In the genomic region with DNA sequence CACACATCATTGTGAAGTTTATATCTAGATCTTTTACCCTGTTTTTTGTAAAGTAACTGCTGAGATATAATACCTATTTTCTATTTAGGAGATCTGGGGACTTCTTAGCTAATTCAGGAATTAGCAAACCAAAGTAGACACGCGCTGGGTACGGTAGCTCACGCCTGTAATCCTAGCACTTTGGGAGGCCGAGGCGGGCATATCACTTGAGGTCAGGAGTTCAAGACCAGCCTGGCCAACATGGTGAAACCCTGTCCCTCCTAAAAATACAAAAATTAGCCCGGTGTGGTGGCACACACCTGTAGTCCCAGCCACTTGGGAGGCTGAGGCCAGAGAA, we compare ENCODE assay signal across 8 cellular contexts. TPM values are rescaled to one million over a fixed set of nuclear protein-coding genes. Genes with fewer than 3 reads are reported as not detected.
DNase-seq lines count a peak whose midpoint lies in the region; ATAC-seq and TF ChIP-seq lines count a peak whose summit lies in the region.
"Not testable (repeated sequence)": the region's sequence is repeated elsewhere in the genome, so short reads cannot be mapped to it uniquely, and the experiment has no call there.

No MANE protein-coding gene starts in this region.

- ATAC-seq in GM19035 (IDR thresholded peaks at IDR 0.05; ENCODE audit: unreplicated experiment): peak; percentile 24
- ATAC-seq in HG02623 (IDR thresholded peaks at IDR 0.05; ENCODE audit: unreplicated experiment): peak; percentile 9
- ATAC-seq in activated CD8-positive, alpha-beta memory T cell treated with anti-CD3 and anti-CD28 coated beads, Interleukin-2, amount 10 ng/mL, durations not matched to agents 7 days and 5 days: peak; percentile 18
- not testable (repeated sequence) for ATAC-seq in left lung; stimulated activated memory B cell treated with anti-CD40 and anti-IgM and Interleukin-4, amounts not matched to agents 10 μg/mL and 1 μg/mL and 100 μg/mL, for 72 hours

- not testable (repeated sequence) for H3K27me3 Mint-ChIP-seq in activated CD8-positive, alpha-beta memory T cell treated with anti-CD3 and anti-CD28 coated beads, Interleukin-2, amount 10 ng/mL, durations not matched to agents 7 days and 5 days; stimulated activated memory B cell treated with anti-CD40 and anti-IgM and Interleukin-4, amounts not matched to agents 10 μg/mL and 1 μg/mL and 100 μg/mL, for 72 hours

- not testable (repeated sequence) for H3K9ac ChIP-seq in OCI-LY3 (ENCODE audit: low read length)

- H3K9me3 ChIP-seq in OCI-LY3 (ENCODE audit: insufficient read depth, low read length); breast epithelium; left lung: not testable (repeated sequence)

- DNase-seq in activated CD8-positive, alpha-beta memory T cell treated with anti-CD3 and anti-CD28 coated beads, Interleukin-2, amount 10 ng/mL, durations not matched to agents 7 days and 5 days; breast epithelium (ENCODE audit: low spot score in 2 of 2); left lung: not testable (repeated sequence)

- H3K4me1 ChIP-seq in OCI-LY3 (ENCODE audit: low read length) (peaks cover 13% of the 10 kb centered on the region), left lung (peaks cover 7 to 33% of the 10 kb centered on the region in 2 donors)
- H3K4me1 ChIP-seq in breast epithelium: not testable (repeated sequence)

- TF ChIP-seq POLR2A in breast epithelium (IDR thresholded peaks at IDR 0.05): not testable (repeated sequence)

- intact Hi-C loops in breast epithelium (cut with DNase I; ENCODE audit: low total_unique reads); left lung (cut with DNase I): not testable (repeated sequence)

- H3K27ac ChIP-seq in 22Rv1: peak overlapping the region; percentile 37
- peak overlapping the region; percentile 62 for H3K27ac ChIP-seq in OCI-LY3 (ENCODE audit: low read length)
- H3K27ac ChIP-seq in breast epithelium: peak overlapping the region; percentile 23 to 46
- H3K27ac ChIP-seq in left lung: peak overlapping the region; percentile 74 to 79

- peak overlapping the region; percentile 60 for H3K4me2 ChIP-seq in OCI-LY3 (ENCODE audit: low read length)

- peaks cover 56% of the 10 kb centered on the region for H3K36me3 Mint-ChIP-seq in activated CD8-positive, alpha-beta memory T cell treated with anti-CD3 and anti-CD28 coated beads, Interleukin-2, amount 10 ng/mL, durations not matched to agents 7 days and 5 days
- H3K36me3 Mint-ChIP-seq in stimulated activated memory B cell treated with anti-CD40 and anti-IgM and Interleukin-4, amounts not matched to agents 10 μg/mL and 1 μg/mL and 100 μg/mL, for 72 hours: peaks cover 17% of the 10 kb centered on the region

- CTCF ChIA-PET in activated CD8-positive, alpha-beta memory T cell treated with anti-CD3 and anti-CD28 coated beads, Interleukin-2, amount 10 ng/mL, durations not matched to agents 7 days and 5 days (lab: Charles Lee): interaction anchor here (0.8 to 2.0 kb wide), 8 partner anchors 8 to 97 kb away, joined by 3 to 9 read pairs (median 4); a partner anchor contains a TSS

- peaks cover 75% of the 10 kb centered on the region for H3K4me1 Mint-ChIP-seq in activated CD8-positive, alpha-beta memory T cell treated with anti-CD3 and anti-CD28 coated beads, Interleukin-2, amount 10 ng/mL, durations not matched to agents 7 days and 5 days
- peaks cover 84% of the 10 kb centered on the region for H3K4me1 Mint-ChIP-seq in stimulated activated memory B cell treated with anti-CD40 and anti-IgM and Interleukin-4, amounts not matched to agents 10 μg/mL and 1 μg/mL and 100 μg/mL, for 72 hours

- peak overlapping the region; percentile 60 for H3K4me3 Mint-ChIP-seq in activated CD8-positive, alpha-beta memory T cell treated with anti-CD3 and anti-CD28 coated beads, Interleukin-2, amount 10 ng/mL, durations not matched to agents 7 days and 5 days
- peak overlapping the region; percentile 65 for H3K4me3 Mint-ChIP-seq in stimulated activated memory B cell treated with anti-CD40 and anti-IgM and Interleukin-4, amounts not matched to agents 10 μg/mL and 1 μg/mL and 100 μg/mL, for 72 hours

- H2AFZ ChIP-seq in OCI-LY3 (ENCODE audit: low read depth, low read length): not testable (repeated sequence)

- H3K4me3 ChIP-seq in OCI-LY3 (ENCODE audit: low read length): peak overlapping the region; percentile 39; the same call in 1 of the 2 replicates
- H3K4me3 ChIP-seq in breast epithelium, left lung: not testable (repeated sequence)

- not testable (repeated sequence) for H3K9me3 Mint-ChIP-seq in activated CD8-positive, alpha-beta memory T cell treated with anti-CD3 and anti-CD28 coated beads, Interleukin-2, amount 10 ng/mL, durations not matched to agents 7 days and 5 days (ENCODE audit: low read depth); stimulated activated memory B cell treated with anti-CD40 and anti-IgM and Interleukin-4, amounts not matched to agents 10 μg/mL and 1 μg/mL and 100 μg/mL, for 72 hours

- H3K79me2 ChIP-seq in OCI-LY3 (ENCODE audit: low read length): peaks cover 40% of the 10 kb centered on the region

- TF ChIP-seq CTCF in 22Rv1 (IDR thresholded peaks at IDR 0.05); OCI-LY3 (IDR thresholded peaks at IDR 0.05; ENCODE audit: low read depth, low read length); breast epithelium (IDR thresholded peaks at IDR 0.05); left lung (IDR thresholded peaks at IDR 0.05): not testable (repeated sequence)

- not testable (repeated sequence) for H3K27me3 ChIP-seq in OCI-LY3 (ENCODE audit: low read depth, low read length); breast epithelium; left lung

- H3K36me3 ChIP-seq in OCI-LY3 (replicated peaks; ENCODE audit: low read depth, low read length); breast epithelium; left lung: not testable (repeated sequence)

- not testable (repeated sequence) for H4K20me1 ChIP-seq in OCI-LY3 (ENCODE audit: insufficient read depth, low read length)

- H3K27ac Mint-ChIP-seq in activated CD8-positive, alpha-beta memory T cell treated with anti-CD3 and anti-CD28 coated beads, Interleukin-2, amount 10 ng/mL, durations not matched to agents 7 days and 5 days: peak overlapping the region; percentile 95
- H3K27ac Mint-ChIP-seq in stimulated activated memory B cell treated with anti-CD40 and anti-IgM and Interleukin-4, amounts not matched to agents 10 μg/mL and 1 μg/mL and 100 μg/mL, for 72 hours: peak overlapping the region; percentile 88

RNA-seq across cellular contexts. Expression of a gene that starts 23.0 kb away (rescaled TPM):
- total RNA-seq in activated CD8-positive, alpha-beta memory T cell treated with anti-CD3 and anti-CD28 coated beads, Interleukin-2, amount 10 ng/mL, durations not matched to agents 7 days and 5 days: 100 to 1,000 TPM; 210 to 249 TPM
- total RNA-seq in breast epithelium (10 to 100 TPM; 18.0 to 41.3 (median 19.9) TPM), left lung (10 to 100 TPM; 32.7 to 52.6 TPM)
